In genomic region chr7:34759477-34760125, GRCh38 we compare ENCODE assay signal across 8 cellular contexts.
DNase-seq lines count a peak whose midpoint lies in the region; ATAC-seq, FAIRE-seq and TF ChIP-seq lines count a peak whose summit lies in the region.

No MANE protein-coding gene starts in this region.

- H3K4me1 Mint-ChIP-seq in Calu3 (ENCODE audit: low read depth, unreplicated experiment), result peaks cover 40% of the 10 kb centered on the region
- H3K4me1 Mint-ChIP-seq in activated CD4-positive, alpha-beta memory T cell treated with anti-CD3 and anti-CD28 coated beads for 36 hours (ENCODE audit: low read depth), result no peaks in the 10 kb centered on the region

- CTCF ChIA-PET in Calu3 (lab: Charles Lee), result interaction anchor here (1.0 to 1.3 kb wide), 3 partner anchors 11 to 168 kb away, joined by 3 to 5 read pairs (median 4); no protein-coding TSS in a partner anchor
- CTCF ChIA-PET in activated CD4-positive, alpha-beta memory T cell treated with anti-CD3 and anti-CD28 coated beads for 36 hours (lab: Charles Lee), result interaction anchor here (1.0 to 1.3 kb wide), 2 partner anchors 10 to 168 kb away, joined by 3 to 4 read pairs; no protein-coding TSS in a partner anchor

- TF ChIP-seq CTCF in Calu3 (IDR thresholded peaks at IDR 0.05; ENCODE audit: unreplicated experiment) (peak; percentile 82), neural cell (IDR thresholded peaks at IDR 0.05; ENCODE audit: poor library complexity, severe bottlenecking) (peak; percentile 36)

- no peak overlapping the region for H3K4me3 Mint-ChIP-seq in Calu3 (ENCODE audit: low read depth, unreplicated experiment)
- H3K4me3 Mint-ChIP-seq in activated CD4-positive, alpha-beta memory T cell treated with anti-CD3 and anti-CD28 coated beads for 36 hours, result no peak overlapping the region

- no peaks in the 10 kb centered on the region for H3K27me3 ChIP-seq in neural cell (ENCODE audit: insufficient read depth, low read depth, low read length)

- H3K36me3 Mint-ChIP-seq in Calu3 (ENCODE audit: insufficient read depth, unreplicated experiment), result no peaks in the 10 kb centered on the region
- H3K36me3 Mint-ChIP-seq in activated CD4-positive, alpha-beta memory T cell treated with anti-CD3 and anti-CD28 coated beads for 36 hours, result no peaks in the 10 kb centered on the region

- no peak overlapping the region for H2AFZ ChIP-seq in neural cell (ENCODE audit: low read depth, low read length)

- peak; percentile 85 for FAIRE-seq in H54 (lab: Jason Lieb, UNC)

- no TSS peak for BruUV-seq in Calu3 (replicated peaks; lab: Mats Ljungman, UMichigan)

- no peak overlapping the region for H3K9ac ChIP-seq in neural cell (ENCODE audit: low read length)

- no peaks in the 10 kb centered on the region for H3K9me3 Mint-ChIP-seq in Calu3 (ENCODE audit: low read depth, unreplicated experiment)
- H3K9me3 Mint-ChIP-seq in activated CD4-positive, alpha-beta memory T cell treated with anti-CD3 and anti-CD28 coated beads for 36 hours, result no peaks in the 10 kb centered on the region

- no peak overlapping the region for H3K27ac ChIP-seq in neural cell (ENCODE audit: low read length)

- POLR2A ChIA-PET in activated CD4-positive, alpha-beta memory T cell treated with anti-CD3 and anti-CD28 coated beads for 36 hours (lab: Charles Lee), result no interaction called here

- no peak for ATAC-seq in HG03565 (IDR thresholded peaks at IDR 0.05; ENCODE audit: unreplicated experiment)

- H3K27ac Mint-ChIP-seq in Calu3 (ENCODE audit: unreplicated experiment), result no peak overlapping the region
- no peak overlapping the region for H3K27ac Mint-ChIP-seq in activated CD4-positive, alpha-beta memory T cell treated with anti-CD3 and anti-CD28 coated beads for 36 hours

- peak; percentile 22 for TF ChIP-seq RAD21 in neural cell (conservative IDR thresholded peaks at IDR 0.05)

- no peaks in the 10 kb centered on the region for H3K9me2 ChIP-seq in neural cell (ENCODE audit: insufficient read depth, low read length)

- no peak for TF ChIP-seq EP300 in neural cell (conservative IDR thresholded peaks at IDR 0.05; ENCODE audit: poor library complexity, severe bottlenecking)

- intact Hi-C loops in Calu3 (cut with micrococcal nuclease; ENCODE audit: unreplicated experiment), result loop anchor here (2.0 kb wide), 3 partner anchors 63 to 275 kb away; no protein-coding TSS in a partner anchor
- intact Hi-C loops in activated CD4-positive, alpha-beta memory T cell treated with anti-CD3 and anti-CD28 coated beads for 36 hours (cut with micrococcal nuclease), result loop anchor here (1.0 kb wide), 1 partner anchor 279 kb away; no protein-coding TSS in a partner anchor

- no peak overlapping the region for H3K4me2 ChIP-seq in neural cell (ENCODE audit: low read length)

- no peak overlapping the region for H3K4me3 ChIP-seq in neural cell (ENCODE audit: low read length)

- no peaks in the 10 kb centered on the region for H3K9me3 ChIP-seq in neural cell (ENCODE audit: low read length)

- H4K20me1 ChIP-seq in neural cell (ENCODE audit: insufficient read depth), result no peaks in the 10 kb centered on the region

- DNase-seq in Calu3 (peak; percentile 53), H54 (ENCODE audit: insufficient read length, low spot score) (no peak), NCI-H748 treated with DMSO at 0.1 percent for 48 hours (lab: John Stamatoyannopoulos, UW) (peak; percentile 21), dermis blood vessel endothelial cell (peak; percentile 71)
- DNase-seq in activated CD4-positive, alpha-beta memory T cell treated with anti-CD3 and anti-CD28 coated beads for 36 hours, result no peak
- no peak for DNase-seq in activated naive CD4-positive, alpha-beta T cell treated with Interleukin-2 at 50 U/mL for 16 hours

- H3F3A ChIP-seq in neural cell (ENCODE audit: insufficient read depth, low read length, poor library complexity, severe bottlenecking), result no peaks in the 10 kb centered on the region

- no peaks in the 10 kb centered on the region for H3K36me3 ChIP-seq in neural cell (ENCODE audit: insufficient read depth, low read length)

- no peaks in the 10 kb centered on the region for H3K27me3 Mint-ChIP-seq in Calu3 (ENCODE audit: unreplicated experiment)
- peaks cover 8% of the 10 kb centered on the region for H3K27me3 Mint-ChIP-seq in activated CD4-positive, alpha-beta memory T cell treated with anti-CD3 and anti-CD28 coated beads for 36 hours

- no peaks in the 10 kb centered on the region for H3K79me2 ChIP-seq in neural cell (replicated peaks; ENCODE audit: insufficient read depth, low read length)

- no peak for TF ChIP-seq POLR2A in H54 (IDR thresholded peaks at IDR 0.05; ENCODE audit: low read depth, low read length)

TF ChIP-seq in neural cell, 6 proteins besides CTCF, POLR2A, EP300 and RAD21:
- TF ChIP-seq REST (IDR thresholded peaks at IDR 0.05; ENCODE audit: borderline replicate concordance) (no peak), TAF1 (IDR thresholded peaks at IDR 0.05; ENCODE audit: low read depth) (no peak), POLR2AphosphoS5 (IDR thresholded peaks at IDR 0.05) (no peak), SMC3 (conservative IDR thresholded peaks at IDR 0.05; ENCODE audit: poor library complexity) (no peak), EZH2 (IDR thresholded peaks at IDR 0.05; ENCODE audit: borderline replicate concordance, insufficient read depth, low read length, poor library complexity, severe bottlenecking) (no peak), MXI1 (conservative IDR thresholded peaks at IDR 0.05; ENCODE audit: poor library complexity, severe bottlenecking) (no peak)

Comparison
In these comparisons a context has a peak if more than half of its experiments do, and no peak if none do; other contexts are left out.
1. DNase-seq: peak in Calu3 (single experiment), NCI-H748 treated with DMSO at 0.1 percent for 48 hours (single experiment) and dermis blood vessel endothelial cell (single experiment); none in H54 (single experiment), activated CD4-positive, alpha-beta memory T cell treated with anti-CD3 and anti-CD28 coated beads for 36 hours (single experiment) and activated naive CD4-positive, alpha-beta T cell treated with Interleukin-2 at 50 U/mL for 16 hours (single experiment).